ENCODE assay signal across 7 cellular contexts in genomic region chr19:9913237-9914000, GRCh38. TPM values are rescaled to one million over a fixed set of nuclear protein-coding genes. Genes with fewer than 3 reads are reported as not detected.
DNase-seq lines count a peak whose midpoint lies in the region; ATAC-seq and TF ChIP-seq lines count a peak whose summit lies in the region.

No MANE protein-coding gene starts in this region.

- in situ Hi-C loops in GM13976 (cut with MboI; ENCODE audit: low sequenced_read_pairs, unreplicated experiment), result no loop called here

- no peaks in the 10 kb centered on the region for H3K36me3 Mint-ChIP-seq in activated CD8-positive, alpha-beta memory T cell treated with anti-CD3 and anti-CD28 coated beads, Interleukin-2, amount 10 ng/mL, durations not matched to agents 7 days and 5 days

- H3K4me3 ChIP-seq in PC-3 (ENCODE audit: low read length) (peak overlapping the region; percentile 24; the same call in 1 of the 2 replicates), sigmoid colon (peak overlapping the region in 3 of 4 donors; percentile 40 to 58 (median 56))

- no peak for TF ChIP-seq POLR2A in sigmoid colon (IDR thresholded peaks at IDR 0.05)

- H3K9me3 ChIP-seq in PC-3 (ENCODE audit: low read length), result no peaks in the 10 kb centered on the region
- H3K9me3 ChIP-seq in sigmoid colon, result no peaks in the 10 kb centered on the region

- no TSS peak for BruUV-seq in PC-3 (replicated peaks; lab: Mats Ljungman, UMichigan)

- H3K36me3 ChIP-seq in PC-3 (ENCODE audit: low read depth, low read length) (no peaks in the 10 kb centered on the region), sigmoid colon (no peaks in the 10 kb centered on the region)

- 4 to 6% methylated on average over 92 to 95 of the region's 95 CpGs for WGBS in sigmoid colon, 2 donors

- no peaks in the 10 kb centered on the region for H3K27me3 ChIP-seq in PC-3 (ENCODE audit: low read length)
- H3K27me3 ChIP-seq in sigmoid colon, result peaks cover 10 to 59% (median 42%) of the 10 kb centered on the region in 3 donors

- H3K9me2 ChIP-seq in PC-3 (replicated peaks; ENCODE audit: low read length), result no peaks in the 10 kb centered on the region

- intact Hi-C loops in PC-3 (cut with micrococcal nuclease), result no loop called here
- intact Hi-C loops in left cardiac atrium (cut with DNase I), result no loop called here
- intact Hi-C loops in sigmoid colon (cut with DNase I), result no loop called here

- H3K27ac Mint-ChIP-seq in activated CD8-positive, alpha-beta memory T cell treated with anti-CD3 and anti-CD28 coated beads, Interleukin-2, amount 10 ng/mL, durations not matched to agents 7 days and 5 days, result no peak overlapping the region

- H3K4me1 Mint-ChIP-seq in activated CD8-positive, alpha-beta memory T cell treated with anti-CD3 and anti-CD28 coated beads, Interleukin-2, amount 10 ng/mL, durations not matched to agents 7 days and 5 days, result peaks cover 7% of the 10 kb centered on the region

- H2AFZ ChIP-seq in PC-3 (ENCODE audit: low read length), result no peak overlapping the region

- peak overlapping the region; percentile 57 for H3K4me2 ChIP-seq in PC-3 (ENCODE audit: low read length)

- no peak overlapping the region for H3K27ac ChIP-seq in PC-3 (ENCODE audit: low read length)
- H3K27ac ChIP-seq in sigmoid colon, result peak overlapping the region in 1 of 4 donors; percentile 49

- CTCF ChIA-PET in PC-3 (lab: Charles Lee), result no interaction called here
- CTCF ChIA-PET in activated CD8-positive, alpha-beta memory T cell treated with anti-CD3 and anti-CD28 coated beads, Interleukin-2, amount 10 ng/mL, durations not matched to agents 7 days and 5 days (lab: Charles Lee), result interaction anchor here (0.5 to 0.8 kb wide), 3 partner anchors 47 to 191 kb away, joined by 3 to 4 read pairs (median 3); no protein-coding TSS in a partner anchor

- TF ChIP-seq CTCF in GM13976 (IDR thresholded peaks at IDR 0.05; ENCODE audit: borderline replicate concordance, control extremely low read depth, extremely low read depth, insufficient read depth, missing control alignments) (no peak), PC-3 (conservative IDR thresholded peaks at IDR 0.05; ENCODE audit: low read depth, low read length) (no peak), sigmoid colon (IDR thresholded peaks at IDR 0.05) (no peak)

- H3K79me2 ChIP-seq in PC-3 (ENCODE audit: low read length), result no peaks in the 10 kb centered on the region

- no peaks in the 10 kb centered on the region for H3F3A ChIP-seq in PC-3 (ENCODE audit: low read length, unreplicated experiment)

- ATAC-seq in PC-3, result no peak
- peak; percentile 37 to 51 for ATAC-seq in left cardiac atrium
- no peak for ATAC-seq in HG03196 (IDR thresholded peaks at IDR 0.05; ENCODE audit: unreplicated experiment)
- no peak for ATAC-seq in activated CD8-positive, alpha-beta memory T cell treated with anti-CD3 and anti-CD28 coated beads, Interleukin-2, amount 10 ng/mL, durations not matched to agents 7 days and 5 days

- H3K27me3 Mint-ChIP-seq in activated CD8-positive, alpha-beta memory T cell treated with anti-CD3 and anti-CD28 coated beads, Interleukin-2, amount 10 ng/mL, durations not matched to agents 7 days and 5 days, result peaks cover 34% of the 10 kb centered on the region

- H3K9me3 Mint-ChIP-seq in activated CD8-positive, alpha-beta memory T cell treated with anti-CD3 and anti-CD28 coated beads, Interleukin-2, amount 10 ng/mL, durations not matched to agents 7 days and 5 days (ENCODE audit: low read depth), result no peaks in the 10 kb centered on the region

- TF ChIP-seq EP300 in sigmoid colon (IDR thresholded peaks at IDR 0.05), result no peak

- H3K4me3 Mint-ChIP-seq in activated CD8-positive, alpha-beta memory T cell treated with anti-CD3 and anti-CD28 coated beads, Interleukin-2, amount 10 ng/mL, durations not matched to agents 7 days and 5 days, result no peak overlapping the region

- POLR2A ChIA-PET in PC-3 (lab: Charles Lee; ENCODE audit: unreplicated experiment), result no interaction called here

- DNase-seq in GM13976 (ENCODE audit: low spot score) (peak; percentile 60), PC-3 (no peak), left cardiac atrium (peak; percentile 56), sigmoid colon (no peak), LoVo (ENCODE audit: low spot score) (no peak)
- DNase-seq in activated CD8-positive, alpha-beta memory T cell treated with anti-CD3 and anti-CD28 coated beads, Interleukin-2, amount 10 ng/mL, durations not matched to agents 7 days and 5 days, result no peak

- H4K20me1 ChIP-seq in PC-3 (ENCODE audit: low read length), result no peaks in the 10 kb centered on the region

- no peak overlapping the region for H3K9ac ChIP-seq in PC-3 (ENCODE audit: low read length)

- H3K4me1 ChIP-seq in PC-3 (ENCODE audit: insufficient read depth, low read length) (peaks cover 9% of the 10 kb centered on the region), sigmoid colon (peaks cover 0 to 22% (median 20%) of the 10 kb centered on the region in 4 donors)

RNA-seq across cellular contexts. Expression of gene OLFM2, which starts 22.9 kb away (rescaled TPM):
- total RNA-seq in PC-3 (2014; rRNA removed), result 1.6 and 1.7 TPM in 2 replicates
- 10 to 100 TPM in 1 of 2 donors, 1 to 10 TPM in 1; 9.0 to 10.8 TPM for total RNA-seq in left cardiac atrium
- total RNA-seq in sigmoid colon, result 10 to 100 TPM in 2 of 4 donors, 1 to 10 TPM in 2; 3.3 to 19.4 (median 10.4) TPM
- polyA plus RNA-seq in sigmoid colon, result 1 to 10 TPM in 1 of 3 donors, under 1 TPM in 1, not detected in 1; 0.60 to 4.3 TPM
- total RNA-seq in activated CD8-positive, alpha-beta memory T cell treated with anti-CD3 and anti-CD28 coated beads, Interleukin-2, amount 10 ng/mL, durations not matched to agents 7 days and 5 days, result 1 to 10 TPM; 3.4 to 5.1 TPM

Comparison
In these comparisons a context has a peak if more than half of its experiments do, and no peak if none do; other contexts are left out.
1. DNase-seq: peak in GM13976 (single experiment) and left cardiac atrium (single experiment); none in PC-3 (single experiment), sigmoid colon (single experiment), LoVo (single experiment) and activated CD8-positive, alpha-beta memory T cell treated with anti-CD3 and anti-CD28 coated beads, Interleukin-2, amount 10 ng/mL, durations not matched to agents 7 days and 5 days (single experiment).
2. ATAC-seq: peak in left cardiac atrium (2 of 2); none in PC-3 (single experiment), HG03196 (single experiment) and activated CD8-positive, alpha-beta memory T cell treated with anti-CD3 and anti-CD28 coated beads, Interleukin-2, amount 10 ng/mL, durations not matched to agents 7 days and 5 days (single experiment).